In genomic region chr16:31064882-31065461, GRCh38 we compare ENCODE assay signal across 1 cellular context.
TF ChIP-seq lines count a peak whose summit lies in the region.

No MANE protein-coding gene starts in this region.

TF ChIP-seq in WTC11, 78 proteins besides CTCF, POLR2A, EP300 and RAD21 (continued from another document):
- no peak for TF ChIP-seq ZNF532 (CRISPR knock-in tag; IDR thresholded peaks at IDR 0.05; ENCODE audit: borderline replicate concordance)
- TF ChIP-seq RORB (CRISPR knock-in tag; IDR thresholded peaks at IDR 0.05): no peak
- TF ChIP-seq TP53 (CRISPR knock-in tag; IDR thresholded peaks at IDR 0.05): no peak
- TF ChIP-seq E2F1 (CRISPR knock-in tag; IDR thresholded peaks at IDR 0.05): no peak
